ENCODE assay signal across 36 cellular contexts in the genomic region with DNA sequence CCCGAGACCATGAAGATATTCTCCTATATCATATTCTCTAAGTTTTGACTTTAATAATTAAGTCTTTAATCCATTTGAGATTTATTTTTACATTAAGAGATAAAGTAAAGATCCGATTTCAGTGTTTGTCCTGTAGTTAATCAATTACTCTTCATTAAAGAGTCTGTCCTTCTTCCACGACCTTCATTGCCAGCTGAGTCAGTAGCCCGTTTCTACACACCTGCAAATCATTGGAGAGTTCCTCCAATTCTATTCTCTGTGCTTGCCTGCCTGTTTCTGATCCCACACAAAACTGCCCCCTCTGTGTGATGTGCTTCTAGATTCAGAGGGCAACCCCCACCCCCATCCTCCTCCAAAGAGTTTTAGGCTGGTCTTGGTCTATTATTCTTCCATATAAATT.
"Had no signal": no experiment of that assay in that cellular context is flagged by ENCODE, and none has a peak within 500 bp of the region (broad histone marks: within the 10 kb centered on the region; RNA-seq: fewer than 3 reads in every experiment).

No MANE protein-coding gene starts in this region.

- ATAC-seq: activated naive CD4-positive, alpha-beta T cell treated with anti-CD3 and anti-CD28 coated beads, Interleukin-2, amount 50 U/mL, for 72 hours; activated T-cell treated with anti-CD3 and anti-CD28 coated beads, Interleukin-2, amount 50 U/mL, for 4 hours; PC-3 had no signal

- H3K27ac ChIP-seq: adrenal gland, brain microvascular endothelial cell, KMS-11, Peyer's patch had no signal

- H3K4me1 ChIP-seq: adrenal gland, Peyer's patch had no signal

- H3K9me3 ChIP-seq: adrenal gland, Peyer's patch had no signal

- DNase-seq: activated CD4-positive, alpha-beta memory T cell treated with anti-CD3 and anti-CD28 coated beads for 36 hours; activated CD4-positive, alpha-beta T cell treated with anti-CD3 and anti-CD28 coated beads for 4 hours; activated CD4-positive, alpha-beta T cell treated with anti-CD3 and anti-CD28 coated beads, Interleukin-2, amount 50 U/mL, for 1 hour; activated CD4-positive, CD25-positive, alpha-beta regulatory T cell treated with anti-CD3 and anti-CD28 coated beads, Interleukin-2, amount 50 U/mL, for 72 hours; activated CD8-positive, alpha-beta memory T cell treated with anti-CD3 and anti-CD28 coated beads, Interleukin-2, amount 50 U/mL, for 4 hours; activated gamma-delta T cell treated with Interleukin-2 at 50 U/mL for 16 hours; activated naive CD4-positive, alpha-beta T cell treated with anti-CD3 and anti-CD28 coated beads for 36 hours; activated T-cell treated with anti-CD3 and anti-CD28 coated beads for 4 hours; activated T-cell treated with anti-CD3 and anti-CD28 coated beads, Interleukin-2, amount 50 U/mL, for 4 hours; adrenal gland; anterior cingulate cortex; brain microvascular endothelial cell; central memory CD4-positive, alpha-beta T cell; MM.1S; MV-4-11; NCI-H1092 treated with DMSO at 0.1 percent for 48 hours; NCI-H1417; NCI-H146; NCI-H187; NCI-H2029 treated with DMSO at 0.1 percent for 48 hours; NCI-H2107; NCI-H2171; NCI-H510A; NCI-H526; NCI-H748 treated with DMSO at 0.1 percent for 48 hours; NK-92 treated with Interleukin-12 subunit alpha and Interleukin-12 subunit beta, amount 100 ng/mL, for 24 hours; PC-3; Peyer's patch; RPMI8226; SHP77 treated with DMSO at 0.1 percent for 48 hours; SW 1271; T-helper 1 cell; T-helper 2 cell; T-helper 9 cell had no signal

- H3K4me2 ChIP-seq: KMS-11 had no signal

- H3K4me3 ChIP-seq: adrenal gland, Peyer's patch had no signal

- H3K27me3 ChIP-seq: adrenal gland, brain microvascular endothelial cell, Peyer's patch had no signal

- H3K36me3 ChIP-seq: adrenal gland, brain microvascular endothelial cell, Peyer's patch had no signal
